In genomic region chr1:43933386-43934278, GRCh38 we compare ENCODE assay signal across 8 cellular contexts. TPM values are rescaled to one million over a fixed set of nuclear protein-coding genes. Genes with fewer than 3 reads are reported as not detected.
DNase-seq lines count a peak whose midpoint lies in the region; ATAC-seq lines count a peak whose summit lies in the region.

A gene with protein sequence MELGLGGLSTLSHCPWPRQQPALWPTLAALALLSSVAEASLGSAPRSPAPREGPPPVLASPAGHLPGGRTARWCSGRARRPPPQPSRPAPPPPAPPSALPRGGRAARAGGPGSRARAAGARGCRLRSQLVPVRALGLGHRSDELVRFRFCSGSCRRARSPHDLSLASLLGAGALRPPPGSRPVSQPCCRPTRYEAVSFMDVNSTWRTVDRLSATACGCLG (plus strand): TSS chr1:43933801. CDS start chr1:43935657, 1,856 bp downstream.

- peak; percentile 11 to 12 for ATAC-seq in naive B cell (ENCODE audit: low read depth in 2 of 2)
- no peak for ATAC-seq in GM21576 (IDR thresholded peaks at IDR 0.05; ENCODE audit: unreplicated experiment)
- no peak for ATAC-seq in GM21381 (IDR thresholded peaks at IDR 0.05; ENCODE audit: unreplicated experiment)

- peaks cover 16 to 33% (median 22%) of the 10 kb centered on the region in 3 donors for H3K4me1 Mint-ChIP-seq in naive B cell

- H3K36me3 Mint-ChIP-seq in naive B cell: peaks cover 0 to 4% of the 10 kb centered on the region in 2 donors

- DNase-seq in ELF-1 (ENCODE audit: low read depth, low spot score): peak; percentile 72
- DNase-seq in NCI-H345 treated with DMSO at 0.1 percent for 48 hours (lab: John Stamatoyannopoulos, UW; ENCODE audit: unreplicated experiment): peak; percentile 55
- peak; percentile 82 for DNase-seq in ecto neural progenitor cell (ENCODE audit: low spot score)
- DNase-seq in naive B cell: no peak
- no peak for DNase-seq in NCI-H1694 treated with DMSO at 0.1 percent for 48 hours (lab: John Stamatoyannopoulos, UW)
- DNase-seq in NCI-H2196 treated with DMSO at 0.1 percent for 48 hours (lab: John Stamatoyannopoulos, UW; ENCODE audit: unreplicated experiment): no peak

- peaks cover 12 to 46% (median 33%) of the 10 kb centered on the region in 3 donors for H3K27me3 Mint-ChIP-seq in naive B cell

- H3K27ac Mint-ChIP-seq in naive B cell: peak within 1 kb of the TSS in 1 of 6 donors; percentile 47

- H3K4me3 Mint-ChIP-seq in naive B cell: peak within 1 kb of the TSS in 6 of 8 donors; percentile 31 to 80 (median 68)

- H3K9me3 Mint-ChIP-seq in naive B cell: no peaks in the 10 kb centered on the region

RNA-seq across cellular contexts. Expression of the gene that starts here (rescaled TPM):
- not detected for polyA plus RNA-seq in naive B cell (ENCODE audit: low read depth in 6 of 6)

Comparison
In these comparisons a context has a peak if more than half of its experiments do, and no peak if none do; other contexts are left out.
1. Peak in ATAC-seq in naive B cell; RNA of the gene not detected or under 1 TPM.
2. DNase-seq: peak in ELF-1 (single experiment), NCI-H345 treated with DMSO at 0.1 percent for 48 hours (single experiment) and ecto neural progenitor cell (single experiment); none in naive B cell (single experiment), NCI-H1694 treated with DMSO at 0.1 percent for 48 hours (single experiment) and NCI-H2196 treated with DMSO at 0.1 percent for 48 hours (single experiment).